Comparison of ENCODE assay signal across 7 cellular contexts in genomic region chr3:188544012-188544411, GRCh38.
"Had no signal": no experiment of that assay in that cellular context is flagged by ENCODE, and none has a peak within 500 bp of the region (broad histone marks: within the 10 kb centered on the region; RNA-seq: fewer than 3 reads in every experiment).

No MANE protein-coding gene starts in this region.

- FAIRE-seq: HTR-8/SVneo, K562 had no signal

- H3K4me3 ChIP-seq: K562 had no signal

- ATAC-seq: K562 had no signal

- H3K27me3 Mint-ChIP-seq: IgD-negative memory B cell had no signal

- H3K9me3 Mint-ChIP-seq: IgD-negative memory B cell had no signal

- H3K4me3 Mint-ChIP-seq: IgD-negative memory B cell had no signal

- H3K27ac ChIP-seq: HL-60 had no signal

- DNase-seq: IMR-90, KBM-7, KG1 had no signal
